In genomic region chr6:107114872-107115694, GRCh38 we compare ENCODE assay signal across 8 cellular contexts. TPM values are rescaled to one million over a fixed set of nuclear protein-coding genes. Genes with fewer than 3 reads are reported as not detected.
DNase-seq lines count a peak whose midpoint lies in the region; ATAC-seq and TF ChIP-seq lines count a peak whose summit lies in the region.

TSS of gene BEND3 (minus strand) at chr6:107115515. CDS start at chr6:107099285, 16,230 bp downstream.

- peak within 1 kb of the TSS; percentile 48 for H3K9ac ChIP-seq in IMR-90 (ENCODE audit: low read depth, low read length)
- H3K9ac ChIP-seq in duodenal mucosa (ENCODE audit: low read depth in 1 of 2, low read length in 2 of 2): peak within 1 kb of the TSS; percentile 42 to 60

- H3K56ac ChIP-seq in IMR-90 (ENCODE audit: extremely low read depth, insufficient read depth, low read length): no peak within 1 kb of the TSS

- CTCF ChIA-PET in Caco-2 (lab: Charles Lee) (interaction anchor here (1.2 kb wide), 1 partner anchor 23 kb away, joined by 3 read pairs; no protein-coding TSS in a partner anchor), IMR-90 (lab: Yijun Ruan, JAX) (interaction anchor here (0.5 to 1.1 kb wide), 3 partner anchors 87 to 1245 kb away, joined by 3 to 4 read pairs (median 3); no protein-coding TSS in a partner anchor)

- peaks cover 4% of the 10 kb centered on the region; the same call in 1 of the 2 replicates for H4K20me1 ChIP-seq in IMR-90 (ENCODE audit: insufficient read depth, low read length)

- H3K4me3 ChIP-seq in Caco-2 (ENCODE audit: low read depth, low read length): peak within 1 kb of the TSS; percentile 84
- peak within 1 kb of the TSS; percentile 98 for H3K4me3 ChIP-seq in IMR-90 (ENCODE audit: insufficient read depth, low read depth, low read length)
- peak within 1 kb of the TSS; percentile 73 to 78 for H3K4me3 ChIP-seq in duodenal mucosa (ENCODE audit: low read depth in 1 of 2, low read length in 2 of 2)

- H3K27me3 Mint-ChIP-seq in Caco-2 (ENCODE audit: insufficient read depth, unreplicated experiment): no peaks in the 10 kb centered on the region

- H3K79me1 ChIP-seq in IMR-90 (ENCODE audit: low read depth in 1 of 2, low read length in 2 of 2): peaks cover 0 to 10% of the 10 kb centered on the region in 2 experiments; a peak in 1 of 4 replicates

- no peak within 1 kb of the TSS for H3K4ac ChIP-seq in IMR-90 (ENCODE audit: low read depth, low read length)

- peaks cover 6% of the 10 kb centered on the region for H3K4me1 Mint-ChIP-seq in Caco-2 (ENCODE audit: low read depth, unreplicated experiment)
- peaks cover 12% of the 10 kb centered on the region for H3K4me1 Mint-ChIP-seq in stimulated activated effector memory CD8-positive, alpha-beta T cell treated with anti-CD3 and anti-CD28 coated beads, Interleukin-12 subunit alpha, Interleukin-12 subunit beta, amount 100 ng/mL, for 72 hours

- WGBS in IMR-90 (ENCODE audit: extremely low coverage in 2 of 2, insufficient read length in 1 of 2), 2 experiments: 1% methylated on average over 26 of the region's 120 CpGs; no CpG with 5 or more reads in 1 of the 2 experiments

- TF ChIP-seq RAD21 in IMR-90 (IDR thresholded peaks at IDR 0.05; ENCODE audit: low read length): no peak

- H2AK5ac ChIP-seq in IMR-90 (ENCODE audit: low read depth, low read length): no peak within 1 kb of the TSS

- H3K14ac ChIP-seq in IMR-90 (replicated peaks; ENCODE audit: low read depth, low read length): no peak within 1 kb of the TSS

- H2BK5ac ChIP-seq in IMR-90 (ENCODE audit: low read depth, low read length, poor library complexity, severe bottlenecking): no peak within 1 kb of the TSS

- no peaks in the 10 kb centered on the region for H3K36me3 Mint-ChIP-seq in Caco-2 (ENCODE audit: insufficient read depth, unreplicated experiment)
- H3K36me3 Mint-ChIP-seq in stimulated activated effector memory CD8-positive, alpha-beta T cell treated with anti-CD3 and anti-CD28 coated beads, Interleukin-12 subunit alpha, Interleukin-12 subunit beta, amount 100 ng/mL, for 72 hours: peaks cover 7% of the 10 kb centered on the region

- no peak within 1 kb of the TSS for H4K8ac ChIP-seq in IMR-90 (ENCODE audit: low read depth in 2 of 2, low read length in 2 of 2)

- H3K18ac ChIP-seq in IMR-90 (ENCODE audit: low read depth, low read length): no peak within 1 kb of the TSS

- dilution Hi-C loops in IMR-90 (cut with HindIII; ENCODE audit: low sequenced_read_pairs, unreplicated experiment): no loop called here

- H2BK20ac ChIP-seq in IMR-90 (ENCODE audit: low read depth, low read length): no peak within 1 kb of the TSS

- H3K36me3 ChIP-seq in Caco-2 (ENCODE audit: control insufficient read depth, insufficient read depth, low read length) (no peaks in the 10 kb centered on the region; the same call in 1 of the 2 replicates), IMR-90 (ENCODE audit: control insufficient read depth, insufficient read depth, low read length) (no peaks in the 10 kb centered on the region), duodenal mucosa (ENCODE audit: control insufficient read depth in 1 of 2, insufficient read depth in 2 of 2, low read length in 2 of 2) (no peaks in the 10 kb centered on the region)

- POLR2A ChIA-PET in Caco-2 (lab: Charles Lee) (interaction anchor here (0.5 to 1.3 kb wide), 5 partner anchors 33 to 843 kb away, joined by 3 to 5 read pairs (median 4); partner anchors contain the start of genes PDSS2 and SEC63), IMR-90 (lab: Charles Lee; ENCODE audit: unreplicated experiment) (no interaction called here)

- ATAC-seq in GM21423 (IDR thresholded peaks at IDR 0.05; ENCODE audit: unreplicated experiment): peak; percentile 30
- ATAC-seq in IMR-90 (ENCODE audit: low read depth): peak; percentile 28
- ATAC-seq in stimulated activated effector memory CD8-positive, alpha-beta T cell treated with anti-CD3 and anti-CD28 coated beads, Interleukin-12 subunit alpha, Interleukin-12 subunit beta, amount 100 ng/mL, for 72 hours: peak; percentile 49
- ATAC-seq in HG03378 (IDR thresholded peaks at IDR 0.05; ENCODE audit: unreplicated experiment): no peak

- H2AK9ac ChIP-seq in IMR-90 (replicated peaks; ENCODE audit: low read depth, low read length, poor library complexity): peak within 1 kb of the TSS; percentile 31

- peak within 1 kb of the TSS; percentile 92 for H2AFZ ChIP-seq in IMR-90 (replicated peaks; ENCODE audit: low read length, poor library complexity)

- no peak within 1 kb of the TSS for H4K5ac ChIP-seq in IMR-90 (ENCODE audit: low read depth, low read length)

- DNase-seq in Caco-2 (peak; percentile 42 to 64), IMR-90 (no peak), lung microvascular endothelial cell (ENCODE audit: low read depth in 2 of 2) (peak; percentile 36 to 57)
- peak; percentile 43 for DNase-seq in activated CD4-positive, alpha-beta T cell treated with anti-CD3 and anti-CD28 coated beads for 48 hours
- peak; percentile 17 to 62 for DNase-seq in stimulated activated effector memory CD8-positive, alpha-beta T cell treated with anti-CD3 and anti-CD28 coated beads, Interleukin-12 subunit alpha, Interleukin-12 subunit beta, amount 100 ng/mL, for 72 hours (ENCODE audit: low spot score in 2 of 2)

- H4K91ac ChIP-seq in IMR-90 (ENCODE audit: insufficient read depth, low read depth, low read length): no peak within 1 kb of the TSS

- BruUV-seq in Caco-2 (replicated peaks; lab: Mats Ljungman, UMichigan) (no TSS peak), IMR-90 (replicated peaks; lab: Mats Ljungman, UMichigan) (no TSS peak)

- peak within 1 kb of the TSS; percentile 82 for H3K4me3 Mint-ChIP-seq in Caco-2 (ENCODE audit: unreplicated experiment)
- H3K4me3 Mint-ChIP-seq in stimulated activated effector memory CD8-positive, alpha-beta T cell treated with anti-CD3 and anti-CD28 coated beads, Interleukin-12 subunit alpha, Interleukin-12 subunit beta, amount 100 ng/mL, for 72 hours: peak within 1 kb of the TSS; percentile 71

- no peaks in the 10 kb centered on the region for H3K9me1 ChIP-seq in IMR-90 (ENCODE audit: insufficient read depth, low read length)

- H3K27ac Mint-ChIP-seq in Caco-2 (ENCODE audit: unreplicated experiment): peak within 1 kb of the TSS; percentile 67
- peak within 1 kb of the TSS; percentile 52 for H3K27ac Mint-ChIP-seq in stimulated activated effector memory CD8-positive, alpha-beta T cell treated with anti-CD3 and anti-CD28 coated beads, Interleukin-12 subunit alpha, Interleukin-12 subunit beta, amount 100 ng/mL, for 72 hours

- H3K27me3 ChIP-seq in Caco-2 (replicated peaks; ENCODE audit: control insufficient read depth, insufficient read depth, low read length): no peaks in the 10 kb centered on the region
- peaks cover 3% of the 10 kb centered on the region; the same call in 1 of the 2 replicates for H3K27me3 ChIP-seq in IMR-90 (ENCODE audit: control insufficient read depth, insufficient read depth, low read length)
- no peaks in the 10 kb centered on the region for H3K27me3 ChIP-seq in duodenal mucosa (ENCODE audit: control insufficient read depth in 1 of 2, insufficient read depth in 2 of 2, low read length in 2 of 2)

- TF ChIP-seq POLR2A in IMR-90 (IDR thresholded peaks at IDR 0.05; ENCODE audit: low read depth, low read length): no peak

- intact Hi-C loops in Caco-2 (cut with micrococcal nuclease; ENCODE audit: unreplicated experiment) (loop anchor here (1.0 to 2.0 kb wide), 2 partner anchors 38 to 87 kb away; partner anchors contain the start of gene MTRES1), IMR-90 (cut with micrococcal nuclease) (loop anchor here (1.0 to 2.0 kb wide), 3 partner anchors 87 to 776 kb away; partner anchors contain the start of gene MTRES1)

- H3K9me3 Mint-ChIP-seq in Caco-2 (ENCODE audit: unreplicated experiment): no peaks in the 10 kb centered on the region
- no peaks in the 10 kb centered on the region for H3K9me3 Mint-ChIP-seq in stimulated activated effector memory CD8-positive, alpha-beta T cell treated with anti-CD3 and anti-CD28 coated beads, Interleukin-12 subunit alpha, Interleukin-12 subunit beta, amount 100 ng/mL, for 72 hours

- H2BK15ac ChIP-seq in IMR-90 (ENCODE audit: low read depth, low read length): no peak within 1 kb of the TSS

- H3K9me3 ChIP-seq in Caco-2: no peaks in the 10 kb centered on the region
- H3K9me3 ChIP-seq in IMR-90 (ENCODE audit: control insufficient read depth, insufficient read depth, low read length): no peaks in the 10 kb centered on the region
- H3K9me3 ChIP-seq in duodenal mucosa (ENCODE audit: control insufficient read depth in 1 of 2, low read length in 2 of 2): no peaks in the 10 kb centered on the region

- H3K4me2 ChIP-seq in IMR-90 (ENCODE audit: low read depth, low read length): peak within 1 kb of the TSS; percentile 100

- peaks cover 7% of the 10 kb centered on the region; the same call in 1 of the 2 replicates for H3K4me1 ChIP-seq in Caco-2
- no peaks in the 10 kb centered on the region for H3K4me1 ChIP-seq in IMR-90 (ENCODE audit: control insufficient read depth, insufficient read depth, low read length)
- peaks cover 14 to 17% of the 10 kb centered on the region in 2 donors for H3K4me1 ChIP-seq in duodenal mucosa (ENCODE audit: control insufficient read depth in 1 of 2, insufficient read depth in 2 of 2, low read length in 2 of 2)

- peak within 1 kb of the TSS; percentile 53; the same call in 1 of the 2 replicates for H3K27ac ChIP-seq in IMR-90 (ENCODE audit: insufficient read depth, low read length)
- peak within 1 kb of the TSS; percentile 45 for H3K27ac ChIP-seq in duodenal mucosa (ENCODE audit: low read depth, low read length)

- no peak within 1 kb of the TSS for H3K23ac ChIP-seq in IMR-90 (ENCODE audit: low read depth, low read length)

- H2BK120ac ChIP-seq in IMR-90 (ENCODE audit: low read depth, low read length): no peak within 1 kb of the TSS

- in situ Hi-C loops in IMR-90 (cut with MboI; ENCODE audit: low sequenced_read_pairs): no loop called here

- TF ChIP-seq CTCF in Caco-2 (IDR thresholded peaks at IDR 0.05; ENCODE audit: insufficient read depth in 1 of 2, low read depth in 1 of 2, low read length in 1 of 2, severe bottlenecking in 1 of 2, unreplicated experiment in 1 of 2): no peak
- TF ChIP-seq CTCF in IMR-90 (conservative IDR thresholded peaks at IDR 0.05; ENCODE audit: low read depth, low read length): no peak

TF ChIP-seq in IMR-90, 13 proteins besides CTCF, POLR2A, EP300 and RAD21 (continues in another document):
- no peak for TF ChIP-seq CEBPB (IDR thresholded peaks at IDR 0.05; ENCODE audit: low read depth, low read length)
- no peak; the same call in 1 of the 2 replicates for TF ChIP-seq MAZ (IDR thresholded peaks at IDR 0.05; ENCODE audit: borderline replicate concordance, low read depth, low read length)
- no peak for TF ChIP-seq NFE2L2 (IDR thresholded peaks at IDR 0.05; ENCODE audit: low read depth, low read length)
- TF ChIP-seq RCOR1 (IDR thresholded peaks at IDR 0.05; ENCODE audit: insufficient replicate concordance, low read length): no peak

RNA-seq across cellular contexts. Expression of gene BEND3, which starts in this region (rescaled TPM):
- total RNA-seq in Caco-2 (2022): 8.3 and 9.0 TPM in 2 replicates
- total RNA-seq in IMR-90 (2012; rRNA removed): 1.8 and 1.9 TPM in 2 replicates
- polyA plus RNA-seq in IMR-90 (2012; rRNA removed): 1.2 and 1.3 TPM in 2 replicates
- polyA plus RNA-seq in IMR-90 (2012; cell fraction: cytosol; rRNA removed): 0.67 and 0.78 TPM in 2 replicates
- polyA plus RNA-seq in IMR-90 (2012; cell fraction: nucleus; rRNA removed; ENCODE audit: low replicate concordance): 1.2 and 1.4 TPM in 2 replicates
- 1.3 and 2.6 TPM in 2 replicates for total RNA-seq in lung microvascular endothelial cell
